9 cellular contexts compared by ENCODE assay signal in genomic region chr6:62367601-62368000, GRCh38.
DNase-seq lines count a peak whose midpoint lies in the region; ATAC-seq and TF ChIP-seq lines count a peak whose summit lies in the region.
"Had no signal": no experiment of that assay in that cellular context is flagged by ENCODE, and none has a peak within 500 bp of the region (broad histone marks: within the 10 kb centered on the region; RNA-seq: fewer than 3 reads in every experiment).

No MANE protein-coding gene starts in this region.

- H2BK12ac ChIP-seq in mesenchymal stem cell (ENCODE audit: low read length in 2 of 2) = no peak overlapping the region

- no peaks in the 10 kb centered on the region for H4K20me1 ChIP-seq in SK-N-SH (ENCODE audit: insufficient read depth)

- no peak for TF ChIP-seq RAD21 in SK-N-SH (IDR thresholded peaks at IDR 0.05; ENCODE audit: low read length)

- H2AFZ ChIP-seq in SK-N-SH (ENCODE audit: low read depth) = no peak overlapping the region
- H2AFZ ChIP-seq in mesenchymal stem cell (ENCODE audit: low read depth, low read length) = no peak overlapping the region

- WGBS in SK-N-SH (ENCODE audit: low lambda C conversion rate) = 6% methylated on average over 5 of the region's 5 CpGs
- WGBS in spleen, 5 donors = 13 to 27% (median 18%) methylated on average over 5 of the region's 5 CpGs
- 90% methylated on average over 2 of the region's 5 CpGs for WGBS in mesenchymal stem cell

- TF ChIP-seq POLR2A in spleen (IDR thresholded peaks at IDR 0.05) = no peak

- H3K9me3 Mint-ChIP-seq in activated B cell treated with CpG ODN at 0.5 μM for 24 hours = peaks cover 3% of the 10 kb centered on the region

- ATAC-seq in GM18868 (IDR thresholded peaks at IDR 0.05; ENCODE audit: unreplicated experiment) (peak; percentile 100), HG02571 (IDR thresholded peaks at IDR 0.05; ENCODE audit: unreplicated experiment) (peak; percentile 99), HG03469 (IDR thresholded peaks at IDR 0.05; ENCODE audit: unreplicated experiment) (peak; percentile 100), activated B cell treated with CpG ODN at 0.5 μM for 24 hours (ENCODE audit: low read depth) (peak; percentile 89)

- peaks cover 25% of the 10 kb centered on the region for H3K4me1 Mint-ChIP-seq in activated B cell treated with CpG ODN at 0.5 μM for 24 hours

- H3K14ac ChIP-seq in mesenchymal stem cell (ENCODE audit: low read length in 2 of 2) = no peak overlapping the region

- no peaks in the 10 kb centered on the region for H3K79me1 ChIP-seq in mesenchymal stem cell (replicated peaks; ENCODE audit: low read length, poor library complexity, severe bottlenecking)

- CTCF ChIA-PET in activated B cell treated with CpG ODN at 0.5 μM for 24 hours (lab: Charles Lee) = no interaction called here
- CTCF ChIA-PET in SK-N-SH (lab: Yijun Ruan, JAX) = no interaction called here

- no peaks in the 10 kb centered on the region for H3K27me3 Mint-ChIP-seq in activated B cell treated with CpG ODN at 0.5 μM for 24 hours

- H3K27ac ChIP-seq in SK-N-SH (ENCODE audit: low read depth in 2 of 2, low read length in 1 of 2) = no peak overlapping the region
- no peak overlapping the region for H3K27ac ChIP-seq in spleen
- no peak overlapping the region for H3K27ac ChIP-seq in mesenchymal stem cell (ENCODE audit: low read length, poor library complexity, severe bottlenecking)
- H3K27ac ChIP-seq: thoracic aorta had no signal

- H3K36me3 Mint-ChIP-seq in activated B cell treated with CpG ODN at 0.5 μM for 24 hours (ENCODE audit: low read depth) = peaks cover 3% of the 10 kb centered on the region

- no peak overlapping the region for H3K18ac ChIP-seq in mesenchymal stem cell (ENCODE audit: low read depth in 1 of 2, low read length in 2 of 2)

- H2BK5ac ChIP-seq in mesenchymal stem cell (ENCODE audit: low read depth, low read length, poor library complexity, severe bottlenecking) = no peak overlapping the region

- DNase-seq in activated B cell treated with CpG ODN at 0.5 μM for 24 hours = no peak
- no peak for DNase-seq in SK-N-SH
- no peak for DNase-seq in spleen
- DNase-seq in DMS153 (lab: John Stamatoyannopoulos, UW) = no peak
- DNase-seq in mesenchymal stem cell = no peak

- peak overlapping the region; percentile 79 for H3K4me3 Mint-ChIP-seq in activated B cell treated with CpG ODN at 0.5 μM for 24 hours

- H3K4me1 ChIP-seq in SK-N-SH (ENCODE audit: control insufficient read depth in 1 of 2, insufficient read depth in 2 of 2, low read depth in 1 of 2, low read length in 1 of 2) (no peaks in the 10 kb centered on the region), spleen (peaks cover 0 to 18% (median 3%) of the 10 kb centered on the region in 6 donors), mesenchymal stem cell (ENCODE audit: control insufficient read depth, insufficient read depth, low read depth, low read length) (no peaks in the 10 kb centered on the region)

- H3K4me3 ChIP-seq in SK-N-SH (ENCODE audit: low read depth in 2 of 2, low read length in 1 of 2) = no peak overlapping the region
- no peak overlapping the region for H3K4me3 ChIP-seq in spleen
- H3K4me3 ChIP-seq in mesenchymal stem cell (ENCODE audit: insufficient read depth in 1 of 2, low read depth in 1 of 2, low read length in 2 of 2) = no peak overlapping the region
- H3K4me3 ChIP-seq: thoracic aorta had no signal

- no peak overlapping the region for H2BK15ac ChIP-seq in mesenchymal stem cell (ENCODE audit: low read depth, poor library complexity, severe bottlenecking)

- no peaks in the 10 kb centered on the region for H3K79me2 ChIP-seq in SK-N-SH (ENCODE audit: insufficient read depth)

- no peak overlapping the region for H3K9ac ChIP-seq in SK-N-SH
- no peak overlapping the region for H3K9ac ChIP-seq in mesenchymal stem cell (ENCODE audit: low read length)

- H3K36me3 ChIP-seq in SK-N-SH (replicated peaks in 1 of 2; ENCODE audit: control insufficient read depth in 1 of 2, insufficient read depth in 2 of 2, low read length in 1 of 2) (no peaks in the 10 kb centered on the region), spleen (no peaks in the 10 kb centered on the region), mesenchymal stem cell (ENCODE audit: control insufficient read depth in 1 of 2, insufficient read depth in 2 of 2, low read depth in 1 of 2, low read length in 2 of 2) (no peaks in the 10 kb centered on the region)
- H3K36me3 ChIP-seq: thoracic aorta had no signal

- TF ChIP-seq CTCF in activated B cell treated with CpG ODN at 0.5 μM for 24 hours (IDR thresholded peaks at IDR 0.05) (no peak), SK-N-SH (IDR thresholded peaks at IDR 0.05) (no peak), spleen (IDR thresholded peaks at IDR 0.05 in 8 of 11, conservative IDR thresholded peaks at IDR 0.05 in 3 of 11) (no peak)

- peak overlapping the region; percentile 85 for H3K27ac Mint-ChIP-seq in activated B cell treated with CpG ODN at 0.5 μM for 24 hours

- no peaks in the 10 kb centered on the region for H3K9me2 ChIP-seq in SK-N-SH

- no peak overlapping the region for H4K91ac ChIP-seq in mesenchymal stem cell (ENCODE audit: low read length)

- H3K4me2 ChIP-seq in SK-N-SH (no peak overlapping the region), mesenchymal stem cell (ENCODE audit: low read length, poor library complexity, severe bottlenecking) (no peak overlapping the region)

- no peaks in the 10 kb centered on the region for H3K9me3 ChIP-seq in SK-N-SH
- H3K9me3 ChIP-seq in spleen = peaks cover 0 to 17% (median 7%) of the 10 kb centered on the region in 8 donors
- H3K9me3 ChIP-seq in mesenchymal stem cell (ENCODE audit: control insufficient read depth, low read length) = no peaks in the 10 kb centered on the region
- H3K9me3 ChIP-seq: thoracic aorta had no signal

- H2BK120ac ChIP-seq in mesenchymal stem cell (ENCODE audit: low read depth, low read length) = no peak overlapping the region

- TF ChIP-seq EP300 in SK-N-SH (IDR thresholded peaks at IDR 0.05; ENCODE audit: borderline replicate concordance in 1 of 2, low read depth in 1 of 2, low read length in 1 of 2) = no peak

- intact Hi-C loops in activated B cell treated with CpG ODN at 0.5 μM for 24 hours (cut with micrococcal nuclease) = loop anchor here (1.0 kb wide), 2 partner anchors 69 to 81 kb away; partner anchors contain the start of gene KHDRBS2
- intact Hi-C loops in spleen (cut with DNase I; ENCODE audit: low total_unique reads) = no loop called here

- no peak overlapping the region for H2AK5ac ChIP-seq in mesenchymal stem cell (ENCODE audit: low read length, severe bottlenecking)

- H3K23ac ChIP-seq in mesenchymal stem cell (ENCODE audit: low read length in 2 of 2) = no peak overlapping the region

- H3F3A ChIP-seq in SK-N-SH (replicated peaks; ENCODE audit: insufficient read depth) = no peaks in the 10 kb centered on the region

- H3K27me3 ChIP-seq in SK-N-SH (ENCODE audit: insufficient read depth) (no peaks in the 10 kb centered on the region), spleen (replicated peaks in 1 of 7) (no peaks in the 10 kb centered on the region), mesenchymal stem cell (ENCODE audit: control insufficient read depth in 1 of 2, insufficient read depth in 1 of 2, low read length in 2 of 2) (no peaks in the 10 kb centered on the region)

- H4K8ac ChIP-seq in mesenchymal stem cell (ENCODE audit: low read length) = no peak overlapping the region

- H3K4ac ChIP-seq in mesenchymal stem cell (ENCODE audit: low read depth in 1 of 2, low read length in 2 of 2) = no peak overlapping the region

- POLR2A ChIA-PET in activated B cell treated with CpG ODN at 0.5 μM for 24 hours (lab: Charles Lee) = interaction anchor here (0.6 to 1.1 kb wide), 2 partner anchors 69 to 82 kb away, joined by 3 to 9 read pairs; partner anchors contain the start of gene KHDRBS2
- POLR2A ChIA-PET in SK-N-SH (lab: Yijun Ruan, JAX) = no interaction called here

TF ChIP-seq in SK-N-SH, 30 proteins besides CTCF, POLR2A, EP300 and RAD21:
- TF ChIP-seq JUND (IDR thresholded peaks at IDR 0.05) (no peak), USF1 (IDR thresholded peaks at IDR 0.05; ENCODE audit: borderline replicate concordance, low read depth) (no peak)
